In genomic region chr11:109747839-109748238, GRCh38 we compare ENCODE assay signal across 12 cellular contexts.
DNase-seq lines count a peak whose midpoint lies in the region; ATAC-seq and TF ChIP-seq lines count a peak whose summit lies in the region.
"Had no signal": no experiment of that assay in that cellular context is flagged by ENCODE, and none has a peak within 500 bp of the region (broad histone marks: within the 10 kb centered on the region; RNA-seq: fewer than 3 reads in every experiment).

No MANE protein-coding gene starts in this region.

- no peaks in the 10 kb centered on the region for H3K9me3 Mint-ChIP-seq in activated T-cell treated with anti-CD3 and anti-CD28 coated beads, Interleukin-2, amount 50 U/mL, for 72 hours

- no peaks in the 10 kb centered on the region for H3K36me3 ChIP-seq in MM.1S (replicated peaks; ENCODE audit: insufficient read depth, low read length)
- no peaks in the 10 kb centered on the region for H3K36me3 ChIP-seq in effector memory CD4-positive, alpha-beta T cell (ENCODE audit: control insufficient read depth, insufficient read depth, low read length)

- no peaks in the 10 kb centered on the region for H3K4me1 Mint-ChIP-seq in activated T-cell treated with anti-CD3 and anti-CD28 coated beads, Interleukin-2, amount 50 U/mL, for 72 hours (ENCODE audit: low read depth)
- H3K4me1 Mint-ChIP-seq: central memory CD8-positive, alpha-beta T cell had no signal

- H4K20me1 ChIP-seq in MM.1S (ENCODE audit: insufficient read depth, low read length) = no peaks in the 10 kb centered on the region

- no peak overlapping the region for H3K4me2 ChIP-seq in MM.1S (ENCODE audit: low read depth, low read length)

- H3K9me3 ChIP-seq in MM.1S (replicated peaks; ENCODE audit: insufficient read depth, low read length) = no peaks in the 10 kb centered on the region
- H3K9me3 ChIP-seq in effector memory CD4-positive, alpha-beta T cell (ENCODE audit: control insufficient read depth, low read length) = no peaks in the 10 kb centered on the region

- H3K79me2 ChIP-seq in MM.1S (ENCODE audit: low read length) = no peaks in the 10 kb centered on the region

- no peak overlapping the region for H3K4me3 Mint-ChIP-seq in activated T-cell treated with anti-CD3 and anti-CD28 coated beads, Interleukin-2, amount 50 U/mL, for 72 hours
- H3K4me3 Mint-ChIP-seq: central memory CD8-positive, alpha-beta T cell had no signal

- H3K9me2 ChIP-seq in MM.1S (replicated peaks; ENCODE audit: insufficient read depth, low read length) = no peaks in the 10 kb centered on the region

- no peak overlapping the region for H3K27ac ChIP-seq in MM.1S (ENCODE audit: low read length)
- H3K27ac ChIP-seq in effector memory CD4-positive, alpha-beta T cell (ENCODE audit: insufficient read depth, low read length, poor library complexity, severe bottlenecking) = no peak overlapping the region

- H3K27me3 Mint-ChIP-seq in activated T-cell treated with anti-CD3 and anti-CD28 coated beads, Interleukin-2, amount 50 U/mL, for 72 hours (ENCODE audit: low read depth) = no peaks in the 10 kb centered on the region
- H3K27me3 Mint-ChIP-seq: central memory CD8-positive, alpha-beta T cell had no signal

- H3K27ac Mint-ChIP-seq in activated T-cell treated with anti-CD3 and anti-CD28 coated beads, Interleukin-2, amount 50 U/mL, for 72 hours = no peak overlapping the region

- no peak for TF ChIP-seq CTCF in MM.1S (IDR thresholded peaks at IDR 0.05; ENCODE audit: low read length)

- H3K4me3 ChIP-seq in MM.1S (ENCODE audit: low read length) = no peak overlapping the region
- H3K4me3 ChIP-seq in effector memory CD4-positive, alpha-beta T cell (ENCODE audit: insufficient read depth, low read depth, low read length, poor library complexity, severe bottlenecking) = no peak overlapping the region

- no peak overlapping the region for H2AFZ ChIP-seq in MM.1S (ENCODE audit: low read length)

- no peaks in the 10 kb centered on the region for H3K27me3 ChIP-seq in MM.1S (replicated peaks; ENCODE audit: insufficient read depth, low read length)
- H3K27me3 ChIP-seq in effector memory CD4-positive, alpha-beta T cell (replicated peaks; ENCODE audit: control insufficient read depth, insufficient read depth, low read length, poor library complexity, severe bottlenecking) = no peaks in the 10 kb centered on the region

- H3F3A ChIP-seq in MM.1S (ENCODE audit: insufficient read depth, low read length) = no peaks in the 10 kb centered on the region

- H3K36me3 Mint-ChIP-seq in activated T-cell treated with anti-CD3 and anti-CD28 coated beads, Interleukin-2, amount 50 U/mL, for 72 hours (ENCODE audit: insufficient read depth in 2 of 2) = no peaks in the 10 kb centered on the region

- no peak overlapping the region for H3K9ac ChIP-seq in MM.1S (ENCODE audit: low read length)

- peak; percentile 73 for ATAC-seq in GM21381 (IDR thresholded peaks at IDR 0.05; ENCODE audit: unreplicated experiment)
- peak; percentile 62 for ATAC-seq in esophagus mucosa
- ATAC-seq in activated T-cell treated with anti-CD3 and anti-CD28 coated beads, Interleukin-2, amount 50 U/mL, for 72 hours (replicated peaks in 1 of 2) = no peak
- ATAC-seq in HG02642 (IDR thresholded peaks at IDR 0.05; ENCODE audit: poor library complexity, unreplicated experiment) = no peak
- ATAC-seq: HCT116 had no signal

- peaks cover 12% of the 10 kb centered on the region for H3K4me1 ChIP-seq in MM.1S (ENCODE audit: low read length)
- no peaks in the 10 kb centered on the region for H3K4me1 ChIP-seq in effector memory CD4-positive, alpha-beta T cell (ENCODE audit: control insufficient read depth, insufficient read depth, low read length, poor library complexity, severe bottlenecking)

- DNase-seq in EL (peak; percentile 17), MM.1S (peak; percentile 33), putamen (ENCODE audit: low spot score) (no peak)
- DNase-seq in effector memory CD4-positive, alpha-beta T cell = no peak
- DNase-seq in activated T-cell treated with anti-CD3 and anti-CD28 coated beads, Interleukin-2, amount 50 U/mL, for 72 hours = no peak
- DNase-seq: C1 segment of cervical spinal cord, NCI-H510A had no signal

Comparison
In these comparisons a context has a peak if more than half of its experiments do, and no peak if none do; other contexts are left out.
1. DNase-seq: peak in EL (single experiment) and MM.1S (single experiment); none in effector memory CD4-positive, alpha-beta T cell (0 of 3), activated T-cell treated with anti-CD3 and anti-CD28 coated beads, Interleukin-2, amount 50 U/mL, for 72 hours (0 of 2) and putamen (single experiment).
2. ATAC-seq: peak in GM21381 (single experiment) and esophagus mucosa (single experiment); none in activated T-cell treated with anti-CD3 and anti-CD28 coated beads, Interleukin-2, amount 50 U/mL, for 72 hours (0 of 2) and HG02642 (single experiment).